Comparison of ENCODE assay signal across 19 cellular contexts in the genomic region with DNA sequence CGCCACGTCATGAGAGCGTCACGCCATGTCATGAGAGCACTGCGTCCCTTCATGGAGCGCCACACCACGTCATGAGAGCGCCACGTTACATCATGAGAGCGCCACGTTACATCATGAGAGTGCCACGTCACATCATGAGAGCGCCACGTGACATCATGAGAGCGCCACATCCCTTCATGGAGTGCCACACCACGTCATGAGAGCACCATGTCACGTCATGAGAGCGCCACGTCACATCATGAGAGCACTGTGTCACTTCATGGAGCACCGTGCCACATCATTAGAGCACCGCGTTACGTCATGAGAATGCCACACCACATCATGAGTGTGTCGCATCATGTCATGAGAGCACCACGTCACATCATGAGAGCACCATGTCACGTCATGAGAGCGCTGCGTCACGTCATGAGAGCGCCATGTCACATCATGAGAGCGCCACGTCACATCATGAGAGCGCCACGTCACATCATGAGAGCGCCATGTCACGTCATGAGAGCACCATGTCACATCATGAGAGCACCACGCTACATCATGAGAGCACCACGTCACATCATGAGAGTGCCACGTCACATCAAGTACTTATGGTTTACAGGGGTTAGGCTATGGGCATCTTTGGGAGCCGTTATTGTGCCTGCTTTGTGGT. TPM values are rescaled to one million over a fixed set of nuclear protein-coding genes. Genes with fewer than 3 reads are reported as not detected.
"Had no signal": no experiment of that assay in that cellular context is flagged by ENCODE, and none has a peak within 500 bp of the region (broad histone marks: within the 10 kb centered on the region; RNA-seq: fewer than 3 reads in every experiment).

No MANE protein-coding gene starts in this region.

- H3K4me1 Mint-ChIP-seq: nephron progenitor cell had no signal

- H3K4me3 ChIP-seq: ascending aorta, breast epithelium, thoracic aorta, upper lobe of right lung had no signal

- H3K27ac ChIP-seq: ascending aorta, breast epithelium, thoracic aorta, upper lobe of right lung had no signal

- H3K9me3 Mint-ChIP-seq: nephron progenitor cell, WTC11 had no signal

- H3K27me3 ChIP-seq: ascending aorta, breast epithelium, upper lobe of right lung had no signal

- H3K36me3 Mint-ChIP-seq: WTC11 had no signal

- H3K9me3 ChIP-seq: ascending aorta, breast epithelium, thoracic aorta, upper lobe of right lung had no signal

- ATAC-seq: sciatic nerve, SK-N-SH treated with all-trans-retinoic acid at 6 μM for 48 hours, WTC11 had no signal

- H3K4me1 ChIP-seq: breast epithelium, upper lobe of right lung had no signal

- H3K36me3 ChIP-seq: ascending aorta, breast epithelium, thoracic aorta, upper lobe of right lung had no signal

- H3K27ac Mint-ChIP-seq: WTC11 had no signal

- DNase-seq: activated CD4-positive, alpha-beta T cell treated with anti-CD3 and anti-CD28 coated beads for 48 hours; activated effector memory CD4-positive, alpha-beta T cell treated with anti-CD3 and anti-CD28 coated beads, Interleukin-2, amount 50 U/mL, for 16 hours; cerebellar nuclear complex; effector memory CD4-positive, alpha-beta T cell; foreskin melanocyte; mesendoderm; nephron progenitor cell; upper lobe of right lung had no signal

- H3K4me3 Mint-ChIP-seq: nephron progenitor cell, WTC11 had no signal

RNA-seq across cellular contexts. Expression of a gene that starts 9.8 kb away (rescaled TPM):
- total RNA-seq: pulmonary artery endothelial cell had no signal

RNA-seq across cellular contexts. Expression of a gene that starts 51.8 kb away (rescaled TPM):
- total RNA-seq: activated CD8-positive, alpha-beta memory T cell treated with anti-CD3 and anti-CD28 coated beads for 36 hours; ascending aorta; breast epithelium; lower leg skin; osteoblast; pulmonary artery endothelial cell; sciatic nerve; T-helper 1 cell treated with Interleukin-12 subunit alpha and Interleukin-12 subunit beta and Interleukin-4 antibody, amounts not matched to agents 30 ng/mL and 1 ng/mL, for 36 hours; thoracic aorta; upper lobe of right lung; WTC11 had no signal
